13 cellular contexts compared by ENCODE assay signal in genomic region chr18:50320719-50321118, GRCh38. TPM values are rescaled to one million over a fixed set of nuclear protein-coding genes. Genes with fewer than 3 reads are reported as not detected.
A peak's percentile ranks its signal among the peaks of the same experiment; 100 is the strongest.
DNase-seq lines count a peak whose midpoint lies in the region; ATAC-seq and TF ChIP-seq lines count a peak whose summit lies in the region.
"Had no signal": no experiment of that assay in that cellular context is flagged by ENCODE, and none has a peak within 500 bp of the region (broad histone marks: within the 10 kb centered on the region; RNA-seq: fewer than 3 reads in every experiment).

No MANE protein-coding gene starts in this region.

- ATAC-seq in GM18870 (IDR thresholded peaks at IDR 0.05; ENCODE audit: unreplicated experiment) (peak; percentile 61), HG02884 (IDR thresholded peaks at IDR 0.05; ENCODE audit: unreplicated experiment) (peak; percentile 66)
- ATAC-seq: K562, Right ventricle myocardium inferior had no signal

- intact Hi-C loops in vagina (cut with DNase I), result no loop called here

- no peak overlapping the region for H3K27ac ChIP-seq in BLaER1
- no peak overlapping the region for H3K27ac ChIP-seq in OCI-LY1 (ENCODE audit: low read depth, low read length, poor library complexity, severe bottlenecking)
- no peak overlapping the region for H3K27ac ChIP-seq in vagina

- no peak for DNase-seq in activated CD8-positive, alpha-beta memory T cell treated with anti-CD3 and anti-CD28 coated beads for 24 hours
- DNase-seq in vagina (ENCODE audit: extremely low spot score in 2 of 2), result no peak
- DNase-seq in NCI-H82 (lab: John Stamatoyannopoulos, UW), result no peak
- no peak for DNase-seq in activated effector memory CD4-positive, alpha-beta T cell treated with anti-CD3 and anti-CD28 coated beads, Interleukin-2, amount 50 U/mL, for 16 hours
- DNase-seq: activated CD4-positive, alpha-beta T cell treated with anti-CD3 and anti-CD28 coated beads for 4 hours; amniotic stem cell had no signal

- H3K9ac ChIP-seq in BLaER1 (no peak overlapping the region), OCI-LY1 (ENCODE audit: low read length) (no peak overlapping the region)

- H3K27me3 ChIP-seq in BLaER1 (no peaks in the 10 kb centered on the region), OCI-LY1 (ENCODE audit: insufficient read depth, low read length) (no peaks in the 10 kb centered on the region), vagina (no peaks in the 10 kb centered on the region)

- no peaks in the 10 kb centered on the region for H3F3A ChIP-seq in OCI-LY1 (ENCODE audit: insufficient read depth, low read length)

- H3K9me3 ChIP-seq in BLaER1 (0 out of 2 replicates have a peak, but pooled peaks cover 5% of the 10 kb centered on the region), OCI-LY1 (ENCODE audit: low read length) (0 out of 2 replicates have a peak, but pooled peaks cover 2% of the 10 kb centered on the region), vagina (no peaks in the 10 kb centered on the region)

- H2AFZ ChIP-seq in OCI-LY1 (ENCODE audit: low read length), result no peak overlapping the region

- H3K9me2 ChIP-seq in OCI-LY1 (ENCODE audit: low read depth, low read length), result no peaks in the 10 kb centered on the region

- H3K4me3 ChIP-seq in BLaER1 (no peak overlapping the region), OCI-LY1 (ENCODE audit: low read depth, low read length, poor library complexity, severe bottlenecking) (no peak overlapping the region), vagina (no peak overlapping the region)
- H3K4me3 ChIP-seq: K562 had no signal

- no peak for TF ChIP-seq POLR2A in vagina (IDR thresholded peaks at IDR 0.05)

- H3K4me2 ChIP-seq in BLaER1 (peak overlapping the region; percentile 57), OCI-LY1 (ENCODE audit: low read length) (peak overlapping the region; percentile 38)

- no peaks in the 10 kb centered on the region for H3K36me3 ChIP-seq in BLaER1
- H3K36me3 ChIP-seq in OCI-LY1 (ENCODE audit: insufficient read depth, low read length), result no peaks in the 10 kb centered on the region
- no peaks in the 10 kb centered on the region for H3K36me3 ChIP-seq in vagina

- H4K20me1 ChIP-seq in BLaER1 (no peaks in the 10 kb centered on the region), OCI-LY1 (ENCODE audit: insufficient read depth, low read length) (no peaks in the 10 kb centered on the region)

- H3K4me1 ChIP-seq in BLaER1 (peaks cover 29% of the 10 kb centered on the region), OCI-LY1 (ENCODE audit: insufficient read depth, low read length, severe bottlenecking) (peaks cover 17% of the 10 kb centered on the region), vagina (no peaks in the 10 kb centered on the region)

- no peaks in the 10 kb centered on the region for H3K79me2 ChIP-seq in OCI-LY1 (ENCODE audit: insufficient read depth, low read length)

- TF ChIP-seq CTCF in OCI-LY1 (IDR thresholded peaks at IDR 0.05; ENCODE audit: low read length) (no peak), vagina (IDR thresholded peaks at IDR 0.05) (no peak)

RNA-seq across cellular contexts. Expression of gene CXXC1, which starts 33.2 kb away (rescaled TPM):
- 78.6 TPM for total RNA-seq in vagina

RNA-seq across cellular contexts. Expression of gene MBD1, which starts 39.4 kb away (rescaled TPM):
- 85.7 TPM for total RNA-seq in vagina

RNA-seq across cellular contexts. Expression of gene SKA1, which starts 54.1 kb away (rescaled TPM):
- total RNA-seq in vagina, result 0.74 TPM

RNA-seq across cellular contexts. Expression of gene CFAP53, which starts 54.4 kb away (rescaled TPM):
- total RNA-seq in vagina, result not detected
- total RNA-seq: Right ventricle myocardium inferior, skeletal muscle tissue had no signal
